8 cellular contexts compared by ENCODE assay signal in the genomic region with DNA sequence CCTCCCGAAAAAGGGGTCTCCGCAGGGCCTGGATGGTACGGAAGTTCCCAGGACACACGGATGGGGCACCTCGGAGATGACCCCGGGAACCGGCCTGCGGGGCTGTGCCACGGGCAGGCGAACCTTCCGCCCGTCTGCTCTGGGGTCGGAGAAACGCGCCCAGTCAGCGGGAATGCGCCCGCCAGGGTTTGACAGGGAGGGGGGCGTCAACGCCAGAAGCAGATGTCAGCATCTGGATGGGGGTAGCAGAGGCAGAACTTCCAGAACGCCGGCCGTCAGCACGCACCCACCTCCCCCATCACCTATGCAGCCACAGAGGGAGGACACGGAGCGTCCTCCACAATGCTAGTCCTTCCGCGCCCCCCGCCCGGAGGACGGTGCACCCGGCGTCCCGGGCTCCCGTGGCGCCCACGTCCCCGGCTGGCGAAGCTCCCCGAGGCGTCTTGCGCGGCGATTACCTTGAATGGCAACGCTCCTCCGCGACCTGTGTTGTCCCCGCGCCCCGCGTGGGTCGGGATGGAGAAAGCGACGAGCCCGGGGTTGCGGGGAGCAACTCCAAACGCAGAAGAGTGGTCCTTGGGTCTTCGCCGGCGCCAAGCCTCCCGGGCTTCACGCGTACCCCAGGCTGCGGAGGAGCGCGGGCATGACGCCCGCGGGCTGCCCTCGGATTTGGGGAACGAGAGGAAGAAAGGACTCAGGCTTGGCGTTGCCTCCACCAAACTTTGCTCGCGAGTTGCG. TPM values are rescaled to one million over a fixed set of nuclear protein-coding genes. Genes with fewer than 3 reads are reported as not detected.
DNase-seq lines count a peak whose midpoint lies in the region; ATAC-seq, FAIRE-seq and TF ChIP-seq lines count a peak whose summit lies in the region.

No MANE protein-coding gene starts in this region.

- H3K27me3 ChIP-seq in astrocyte (ENCODE audit: insufficient read depth, low read length) = peaks cover 58% of the 10 kb centered on the region
- no peaks in the 10 kb centered on the region for H3K27me3 ChIP-seq in keratinocyte (ENCODE audit: control insufficient read depth, extremely low read depth, insufficient read depth, low read length)
- H3K27me3 ChIP-seq in stomach = peaks cover 0 to 71% (median 27%) of the 10 kb centered on the region in 3 donors

- H3K4me3 ChIP-seq in astrocyte (ENCODE audit: insufficient read depth, low read depth, low read length) (peak overlapping the region; percentile 54), keratinocyte (ENCODE audit: control insufficient read depth in 2 of 3, extremely low read depth in 1 of 3, insufficient read depth in 2 of 3, low read depth in 1 of 3, low read length in 3 of 3) (peak overlapping the region; percentile 77 to 91 (median 84)), stomach (peak overlapping the region; percentile 50 to 74 (median 62))

- peaks cover 12% of the 10 kb centered on the region for H3K27me3 Mint-ChIP-seq in astrocyte (ENCODE audit: low read depth, unreplicated experiment)

- H3K36me3 ChIP-seq in astrocyte (ENCODE audit: insufficient read depth, low read length) = no peaks in the 10 kb centered on the region
- H3K36me3 ChIP-seq in keratinocyte (ENCODE audit: control insufficient read depth in 2 of 2, extremely low read depth in 1 of 2, insufficient read depth in 2 of 2, low read length in 2 of 2) = no peaks in the 10 kb centered on the region
- H3K36me3 ChIP-seq in stomach = no peaks in the 10 kb centered on the region

- intact Hi-C loops in stomach (cut with DNase I; ENCODE audit: low total_unique reads) = no loop called here

- dilution Hi-C loops in keratinocyte (cut with MboI; ENCODE audit: extremely low pct_ligation_motif_present, low sequenced_read_pairs) = no loop called here

- peaks cover 15% of the 10 kb centered on the region for H3K4me1 ChIP-seq in astrocyte (ENCODE audit: insufficient read depth, low read length)
- H3K4me1 ChIP-seq in keratinocyte (ENCODE audit: control insufficient read depth, extremely low read depth, insufficient read depth, low read length) = peaks cover 38% of the 10 kb centered on the region
- peaks cover 12 to 46% (median 34%) of the 10 kb centered on the region in 4 donors for H3K4me1 ChIP-seq in stomach

- peak overlapping the region; percentile 79 for H3K4me3 Mint-ChIP-seq in astrocyte (ENCODE audit: unreplicated experiment)

- H3K4me2 ChIP-seq in astrocyte (ENCODE audit: low read length) = peak overlapping the region; percentile 83
- H3K4me2 ChIP-seq in keratinocyte (ENCODE audit: control insufficient read depth, extremely low read depth, insufficient read depth, low read depth, low read length) = peak overlapping the region; percentile 67

- H2AFZ ChIP-seq in astrocyte (ENCODE audit: low read depth, low read length) (peak overlapping the region; percentile 85), keratinocyte (ENCODE audit: control insufficient read depth, low read length) (peak overlapping the region; percentile 72)

- no peaks in the 10 kb centered on the region for H3K9me1 ChIP-seq in keratinocyte (ENCODE audit: control insufficient read depth, extremely low read depth, insufficient read depth, low read length)

- H3K27ac ChIP-seq in astrocyte (ENCODE audit: low read depth, low read length) (no peak overlapping the region), keratinocyte (ENCODE audit: control insufficient read depth, insufficient read depth, low read length) (peak overlapping the region; percentile 92), stomach (peak overlapping the region; percentile 51 to 86 (median 84))

- H3K27ac Mint-ChIP-seq in astrocyte (ENCODE audit: unreplicated experiment) = no peak overlapping the region

- H3K79me2 ChIP-seq in astrocyte (ENCODE audit: insufficient read depth, low read length) = no peaks in the 10 kb centered on the region
- H3K79me2 ChIP-seq in keratinocyte (ENCODE audit: control insufficient read depth, insufficient read depth, low read length) = peaks cover 43% of the 10 kb centered on the region

- no peaks in the 10 kb centered on the region for H3K9me3 Mint-ChIP-seq in astrocyte (ENCODE audit: unreplicated experiment)

- TF ChIP-seq EP300 in stomach (IDR thresholded peaks at IDR 0.05) = no peak

- no peak for DNase-seq in astrocyte (ENCODE audit: low read depth)
- DNase-seq in keratinocyte (ENCODE audit: low read depth, low spot score) = no peak
- DNase-seq in stomach = no peak
- DNase-seq in NCI-H526 treated with DMSO at 0.1 percent for 48 hours (lab: John Stamatoyannopoulos, UW) = no peak
- no peak for DNase-seq in GM10266 (ENCODE audit: extremely low spot score)
- no peak for DNase-seq in AG20443 (ENCODE audit: low spot score)
- DNase-seq in AML-193 (lab: John Stamatoyannopoulos, UW) = no peak

- H3K9ac ChIP-seq in astrocyte (ENCODE audit: low read length) (peak overlapping the region; percentile 23), keratinocyte (ENCODE audit: control insufficient read depth, extremely low read depth, insufficient read depth, low read length) (peak overlapping the region; percentile 88)

- no peak for TF ChIP-seq POLR2A in stomach (IDR thresholded peaks at IDR 0.05)

- H3K4me1 Mint-ChIP-seq in astrocyte (ENCODE audit: low read depth, unreplicated experiment) = peaks cover 32% of the 10 kb centered on the region

- H4K20me1 ChIP-seq in astrocyte (ENCODE audit: insufficient read depth, low read length) (peaks cover 4% of the 10 kb centered on the region), keratinocyte (ENCODE audit: control insufficient read depth, extremely low read depth, insufficient read depth, low read length) (no peaks in the 10 kb centered on the region)

- TF ChIP-seq CTCF in astrocyte (IDR thresholded peaks at IDR 0.05; ENCODE audit: insufficient read depth, low read depth, low read length) (no peak), keratinocyte (optimal IDR thresholded peaks at IDR 0.05 in 1 of 3, IDR thresholded peaks at IDR 0.05 in 1 of 3, conservative IDR thresholded peaks at IDR 0.05 in 1 of 3; ENCODE audit: extremely low read depth in 1 of 3, insufficient read depth in 2 of 3, low read length in 3 of 3) (no peak), stomach (IDR thresholded peaks at IDR 0.05) (no peak), GM10266 (IDR thresholded peaks at IDR 0.05; ENCODE audit: control insufficient read depth, insufficient read depth, low read depth, missing control alignments) (no peak)

- WGBS in stomach, 5 donors = 1 to 2% (median 1%) methylated on average over 45 to 75 of the region's 75 CpGs

- no peak for FAIRE-seq in astrocyte (lab: Jason Lieb, UNC)
- no peak for FAIRE-seq in keratinocyte (lab: Jason Lieb, UNC)

- H3K9me3 ChIP-seq in astrocyte (ENCODE audit: insufficient read depth, low read depth, low read length) (no peaks in the 10 kb centered on the region), keratinocyte (ENCODE audit: control insufficient read depth, low read depth, low read length) (no peaks in the 10 kb centered on the region), stomach (no peaks in the 10 kb centered on the region)

- H3K36me3 Mint-ChIP-seq in astrocyte (ENCODE audit: low read depth, unreplicated experiment) = peaks cover 7% of the 10 kb centered on the region

- peak; percentile 7 for ATAC-seq in GM21825 (IDR thresholded peaks at IDR 0.05; ENCODE audit: unreplicated experiment)

RNA-seq across cellular contexts. Expression of gene FGFR2, which starts 0.6 kb away (rescaled TPM):
- total RNA-seq in astrocyte = 10.6 and 11.8 TPM in 2 replicates
- 12.8 to 23.9 TPM (median 20.6 TPM) in 3 replicates for polyA plus RNA-seq in keratinocyte
- polyA plus RNA-seq in keratinocyte (2011; ENCODE audit: low read depth) = 6.3 TPM
- 8.7 and 11.5 TPM in 2 replicates for polyA plus RNA-seq in keratinocyte (2011; cell fraction: cytosol; rRNA removed)
- polyA plus RNA-seq in keratinocyte (2011; cell fraction: nucleus; rRNA removed) = 32.6 and 34.4 TPM in 2 replicates
- 9.7 and 18.6 TPM in 2 replicates for polyA plus RNA-seq in keratinocyte (2012; ENCODE audit: low replicate concordance)
- 23.8 to 54.9 TPM (median 29.1 TPM) in 3 replicates for polyA minus RNA-seq in keratinocyte
- 15.2 TPM for polyA minus RNA-seq in keratinocyte (2011; cell fraction: cytosol; rRNA and poly(A)+ RNA removed)
- 30.7 and 43.7 TPM in 2 replicates for polyA minus RNA-seq in keratinocyte (2011; cell fraction: nucleus; rRNA and poly(A)+ RNA removed)
- total RNA-seq in stomach = 100 to 1,000 TPM in 1 of 5 donors, 10 to 100 TPM in 4; 17.1 to 170 (median 65.0) TPM
- 10 to 100 TPM in 1 of 3 donors, 1 to 10 TPM in 2; 3.9 to 18.3 (median 5.0) TPM for polyA plus RNA-seq in stomach
